Comparison of ENCODE assay signal across 1 cellular context in the genomic region with DNA sequence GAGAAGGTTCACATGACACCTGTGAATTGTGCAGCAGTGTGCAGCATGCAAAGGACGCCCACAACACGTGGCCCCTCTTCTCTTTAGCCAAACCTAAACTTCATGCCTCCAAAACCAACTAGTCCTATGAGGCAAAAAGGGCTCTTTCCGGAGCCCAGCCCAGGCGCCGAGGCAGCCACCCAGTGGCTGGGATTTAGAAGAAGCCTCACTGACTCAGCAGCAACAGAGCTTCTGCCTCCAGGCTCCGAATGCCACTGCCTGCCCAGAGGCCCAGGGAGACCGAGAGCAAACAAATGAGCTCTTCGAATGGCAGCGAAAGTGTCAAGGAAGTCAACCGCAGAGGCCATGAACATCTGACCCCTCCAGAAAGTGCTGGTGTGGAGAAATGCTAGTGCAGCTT.
TF ChIP-seq lines count a peak whose summit lies in the region.

No MANE protein-coding gene starts in this region.

TF ChIP-seq in HepG2, 621 proteins besides CTCF, POLR2A, EP300 and RAD21:
- no peak for TF ChIP-seq IRF9 (CRISPR knock-in tag; IDR thresholded peaks at IDR 0.05; ENCODE audit: borderline replicate concordance)
- TF ChIP-seq MNT (IDR thresholded peaks at IDR 0.05), result 0 out of 2 replicates have a peak, but pooled peaks have one; percentile 34
TF ChIP-seq in HepG2: peak in this region for 1.
